Comparison of ENCODE assay signal across 1 cellular context in the genomic region with DNA sequence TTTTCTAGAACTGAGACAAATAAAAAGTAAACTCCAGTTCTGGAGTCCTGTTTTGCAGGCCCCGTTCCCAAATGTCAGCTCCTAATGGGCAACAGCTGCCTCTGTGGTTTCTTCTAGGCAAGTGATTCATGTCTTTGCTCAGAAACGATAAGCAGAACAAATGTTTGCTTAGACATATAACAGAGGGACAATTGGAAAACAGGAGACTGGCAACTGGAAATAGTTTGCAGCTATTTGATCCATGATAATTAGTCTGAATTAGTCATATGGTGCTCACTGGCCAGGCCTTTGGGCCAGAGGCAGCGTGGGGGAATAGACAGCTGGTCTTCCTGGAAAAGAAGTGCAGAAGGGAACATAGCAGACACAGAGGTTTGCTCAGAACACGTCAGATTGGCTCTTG.
TF ChIP-seq lines count a peak whose summit lies in the region.

No MANE protein-coding gene starts in this region.

TF ChIP-seq in H1, 55 proteins besides CTCF, POLR2A, EP300 and RAD21 (continued from another document):
- TF ChIP-seq, protein P1, sequence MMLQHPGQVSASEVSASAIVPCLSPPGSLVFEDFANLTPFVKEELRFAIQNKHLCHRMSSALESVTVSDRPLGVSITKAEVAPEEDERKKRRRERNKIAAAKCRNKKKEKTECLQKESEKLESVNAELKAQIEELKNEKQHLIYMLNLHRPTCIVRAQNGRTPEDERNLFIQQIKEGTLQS (IDR thresholded peaks at IDR 0.05; ENCODE audit: insufficient read depth, low read depth, low read length), result no peak
- no peak for TF ChIP-seq SIX5 (IDR thresholded peaks at IDR 0.05; ENCODE audit: low read depth, low read length)
- no peak for TF ChIP-seq TAF1 (IDR thresholded peaks at IDR 0.05; ENCODE audit: low read depth, low read length)
TF ChIP-seq in H1: peak in this region for 0.
